ENCODE assay signal across 1 cellular context in the genomic region with DNA sequence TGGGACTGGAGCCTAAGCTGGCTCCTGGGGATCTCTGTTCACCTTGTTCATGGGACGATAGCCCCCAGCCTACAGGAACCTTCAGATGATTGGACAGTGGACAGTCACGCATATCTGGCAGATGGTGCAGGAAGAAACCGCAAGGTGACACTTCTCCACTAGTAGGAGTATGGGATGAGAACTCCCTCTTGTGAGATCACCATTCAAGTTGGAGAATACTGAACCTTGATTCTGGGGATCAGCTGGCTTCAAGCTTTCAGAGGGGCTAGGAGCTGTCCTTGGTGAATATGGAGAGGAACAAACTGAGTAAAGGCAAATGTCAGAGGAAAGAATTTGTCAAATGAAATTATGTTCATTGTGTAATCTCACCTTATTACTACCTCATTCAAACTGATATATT.
TF ChIP-seq lines count a peak whose summit lies in the region.

No MANE protein-coding gene starts in this region.

TF ChIP-seq in IMR-90, 13 proteins besides CTCF, POLR2A, EP300 and RAD21 (continued from another document):
- TF ChIP-seq, protein P1, sequence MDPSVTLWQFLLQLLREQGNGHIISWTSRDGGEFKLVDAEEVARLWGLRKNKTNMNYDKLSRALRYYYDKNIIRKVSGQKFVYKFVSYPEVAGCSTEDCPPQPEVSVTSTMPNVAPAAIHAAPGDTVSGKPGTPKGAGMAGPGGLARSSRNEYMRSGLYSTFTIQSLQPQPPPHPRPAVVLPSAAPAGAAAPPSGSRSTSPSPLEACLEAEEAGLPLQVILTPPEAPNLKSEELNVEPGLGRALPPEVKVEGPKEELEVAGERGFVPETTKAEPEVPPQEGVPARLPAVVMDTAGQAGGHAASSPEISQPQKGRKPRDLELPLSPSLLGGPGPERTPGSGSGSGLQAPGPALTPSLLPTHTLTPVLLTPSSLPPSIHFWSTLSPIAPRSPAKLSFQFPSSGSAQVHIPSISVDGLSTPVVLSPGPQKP (IDR thresholded peaks at IDR 0.05; ENCODE audit: borderline replicate concordance, low read depth, low read length) = no peak
- no peak for TF ChIP-seq CEBPB (IDR thresholded peaks at IDR 0.05; ENCODE audit: low read depth, low read length)
- no peak for TF ChIP-seq BHLHE40 (IDR thresholded peaks at IDR 0.05; ENCODE audit: low read depth, low read length)
- TF ChIP-seq MXI1 (IDR thresholded peaks at IDR 0.05; ENCODE audit: borderline replicate concordance, low read depth, low read length) = no peak
- TF ChIP-seq SMC3 (IDR thresholded peaks at IDR 0.05; ENCODE audit: low read depth, low read length) = no peak
- no peak for TF ChIP-seq MAFK (IDR thresholded peaks at IDR 0.05; ENCODE audit: low read depth, low read length)
TF ChIP-seq in IMR-90: peak in this region for 0.
